33 cellular contexts compared by ENCODE assay signal in the genomic region with DNA sequence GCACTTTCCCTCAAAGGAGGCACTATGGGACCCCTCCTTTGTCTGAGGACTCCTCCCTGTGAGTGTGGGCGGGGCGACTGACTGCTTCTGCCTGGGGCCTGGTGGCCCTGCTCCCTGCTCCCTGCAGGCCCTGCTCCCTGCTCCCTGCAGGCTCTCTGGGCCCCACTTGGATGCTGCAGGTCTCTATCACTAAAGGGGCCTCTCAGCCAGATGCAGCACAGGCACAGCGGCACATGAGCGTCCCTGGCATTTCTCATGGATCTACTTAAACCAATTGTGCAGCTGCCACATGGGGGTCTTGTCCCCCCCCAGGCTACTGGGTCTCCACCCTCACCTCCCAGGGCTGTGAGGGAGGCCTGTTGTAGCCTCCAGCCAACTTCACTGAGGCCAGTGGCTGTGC. TPM values are rescaled to one million over a fixed set of nuclear protein-coding genes. Genes with fewer than 3 reads are reported as not detected.
"Had no signal": no experiment of that assay in that cellular context is flagged by ENCODE, and none has a peak within 500 bp of the region (broad histone marks: within the 10 kb centered on the region; RNA-seq: fewer than 3 reads in every experiment).

No MANE protein-coding gene starts in this region.

- H3K9me3 ChIP-seq: adrenal gland, body of pancreas, colonic mucosa, esophagus squamous epithelium had no signal

- H3K4me1 ChIP-seq: adrenal gland, colonic mucosa had no signal

- H3K36me3 Mint-ChIP-seq: activated naive CD4-positive, alpha-beta T cell treated with anti-CD3 and anti-CD28 coated beads, Interleukin-2, amount 50 U/mL, for 24 hours; activated naive CD8-positive, alpha-beta T cell treated with anti-CD3 and anti-CD28 coated beads for 36 hours had no signal

- DNase-seq: activated B cell treated with CpG ODN at 0.5 μM for 24 hours; activated CD4-positive, alpha-beta T cell treated with anti-CD3 and anti-CD28 coated beads for 48 hours; activated CD4-positive, alpha-beta T cell treated with anti-CD3 and anti-CD28 coated beads, Interleukin-2, amount 50 U/mL, for 1 hour; activated CD4-positive, alpha-beta T cell treated with anti-CD3 and anti-CD28 coated beads, Interleukin-2, amount 50 U/mL, for 48 hours; activated CD8-positive, alpha-beta memory T cell treated with anti-CD3 and anti-CD28 coated beads for 24 hours; activated CD8-positive, alpha-beta T cell treated with anti-CD3 and anti-CD28 coated beads for 36 hours; activated effector memory CD4-positive, alpha-beta T cell treated with Interleukin-2 at 50 U/mL for 16 hours; activated naive CD4-positive, alpha-beta T cell treated with anti-CD3 and anti-CD28 coated beads for 36 hours; activated naive CD8-positive, alpha-beta T cell treated with anti-CD3 and anti-CD28 coated beads for 36 hours; activated naive CD8-positive, alpha-beta T cell treated with anti-CD3 and anti-CD28 coated beads, Interleukin-2, amount 50 U/mL, for 24 hours; activated T-cell treated with anti-CD3 and anti-CD28 coated beads, Interleukin-2, amount 50 U/mL, for 4 hours; adrenal gland; amygdala; body of pancreas; caudate nucleus; colonic mucosa; effector CD8-positive, alpha-beta T cell; esophagus squamous epithelium; foreskin melanocyte; T-helper 1 cell; T-helper 17 cell; T1000; WERI-Rb-1 had no signal

- H3K9me3 Mint-ChIP-seq: activated B cell treated with CpG ODN at 0.5 μM for 24 hours; activated CD8-positive, alpha-beta T cell treated with anti-CD3 and anti-CD28 coated beads for 36 hours; activated naive CD4-positive, alpha-beta T cell treated with anti-CD3 and anti-CD28 coated beads for 36 hours; activated naive CD4-positive, alpha-beta T cell treated with anti-CD3 and anti-CD28 coated beads, Interleukin-2, amount 50 U/mL, for 24 hours; activated naive CD8-positive, alpha-beta T cell treated with anti-CD3 and anti-CD28 coated beads for 36 hours; activated T-cell treated with anti-CD3 and anti-CD28 coated beads, Interleukin-2, amount 50 U/mL, for 4 hours; T-helper 2 cell treated with Interferon-gamma antibody and Interleukin-4, amounts not matched to agents 5 μg/mL and 100 μg/mL, for 36 hours had no signal

- H3K27ac ChIP-seq: adrenal gland, body of pancreas, colonic mucosa, epithelial cell of prostate, esophagus squamous epithelium, WERI-Rb-1 had no signal

- H3K4me1 Mint-ChIP-seq: activated B cell treated with CpG ODN at 0.5 μM for 24 hours; activated naive CD8-positive, alpha-beta T cell treated with anti-CD3 and anti-CD28 coated beads for 36 hours; T-helper 17 cell had no signal

- ATAC-seq: activated CD4-positive, CD25-positive, alpha-beta regulatory T cell treated with anti-CD3 and anti-CD28 coated beads, Interleukin-2, amount 50 U/mL, for 24 hours; activated CD8-positive, alpha-beta T cell treated with anti-CD3 and anti-CD28 coated beads for 36 hours; activated naive CD8-positive, alpha-beta T cell treated with anti-CD3 and anti-CD28 coated beads, Interleukin-2, amount 50 U/mL, for 24 hours; activated T-cell treated with anti-CD3 and anti-CD28 coated beads, Interleukin-2, amount 50 U/mL, for 4 hours; activated T-helper 17 cell treated with anti-CD3 and anti-CD28 coated beads, Interleukin-2, amount 50 U/mL, for 72 hours; body of pancreas; T-helper 17 cell had no signal

- H3K27ac Mint-ChIP-seq: activated B cell treated with CpG ODN at 0.5 μM for 24 hours; activated CD8-positive, alpha-beta T cell treated with anti-CD3 and anti-CD28 coated beads for 36 hours; activated naive CD4-positive, alpha-beta T cell treated with anti-CD3 and anti-CD28 coated beads for 36 hours; activated naive CD4-positive, alpha-beta T cell treated with anti-CD3 and anti-CD28 coated beads, Interleukin-2, amount 50 U/mL, for 24 hours; activated naive CD8-positive, alpha-beta T cell treated with anti-CD3 and anti-CD28 coated beads for 36 hours; activated naive CD8-positive, alpha-beta T cell treated with anti-CD3 and anti-CD28 coated beads, Interleukin-2, amount 50 U/mL, for 24 hours; activated T-helper 17 cell treated with anti-CD3 and anti-CD28 coated beads, Interleukin-2, amount 50 U/mL, for 72 hours; T-helper 17 cell; T-helper 2 cell treated with Interferon-gamma antibody and Interleukin-4, amounts not matched to agents 5 μg/mL and 100 μg/mL, for 36 hours had no signal

- H3K36me3 ChIP-seq: colonic mucosa, esophagus squamous epithelium had no signal

- H3K27me3 ChIP-seq: adrenal gland, body of pancreas had no signal

- H3K4me3 ChIP-seq: adrenal gland, body of pancreas, colonic mucosa, esophagus squamous epithelium had no signal

- H3K4me3 Mint-ChIP-seq: activated B cell treated with CpG ODN at 0.5 μM for 24 hours; activated CD8-positive, alpha-beta T cell treated with anti-CD3 and anti-CD28 coated beads for 36 hours; activated naive CD4-positive, alpha-beta T cell treated with anti-CD3 and anti-CD28 coated beads for 36 hours; activated naive CD4-positive, alpha-beta T cell treated with anti-CD3 and anti-CD28 coated beads, Interleukin-2, amount 50 U/mL, for 24 hours; activated naive CD8-positive, alpha-beta T cell treated with anti-CD3 and anti-CD28 coated beads for 36 hours; activated naive CD8-positive, alpha-beta T cell treated with anti-CD3 and anti-CD28 coated beads, Interleukin-2, amount 50 U/mL, for 24 hours; activated T-cell treated with anti-CD3 and anti-CD28 coated beads, Interleukin-2, amount 50 U/mL, for 4 hours; activated T-helper 17 cell treated with anti-CD3 and anti-CD28 coated beads, Interleukin-2, amount 50 U/mL, for 72 hours; T-helper 17 cell; T-helper 2 cell treated with Interferon-gamma antibody and Interleukin-4, amounts not matched to agents 5 μg/mL and 100 μg/mL, for 36 hours had no signal

RNA-seq across cellular contexts. Expression of a gene that starts 18.6 kb away (rescaled TPM):
- total RNA-seq: activated B cell treated with CpG ODN at 0.5 μM for 24 hours; activated CD8-positive, alpha-beta T cell treated with anti-CD3 and anti-CD28 coated beads for 36 hours; activated naive CD4-positive, alpha-beta T cell treated with anti-CD3 and anti-CD28 coated beads for 36 hours; activated T-cell treated with anti-CD3 and anti-CD28 coated beads, Interleukin-2, amount 50 U/mL, for 4 hours; aorta; dermis microvascular lymphatic vessel endothelial cell; endothelial cell of umbilical vein; esophagus squamous epithelium; fibroblast of lung; fibroblast of villous mesenchyme; T-helper 17 cell had no signal

RNA-seq across cellular contexts. Expression of a gene that starts 56.5 kb away (rescaled TPM):
- total RNA-seq: activated CD8-positive, alpha-beta T cell treated with anti-CD3 and anti-CD28 coated beads for 36 hours; activated naive CD4-positive, alpha-beta T cell treated with anti-CD3 and anti-CD28 coated beads for 36 hours; activated naive CD8-positive, alpha-beta T cell treated with anti-CD3 and anti-CD28 coated beads for 36 hours; activated T-cell treated with anti-CD3 and anti-CD28 coated beads, Interleukin-2, amount 50 U/mL, for 4 hours; activated T-helper 17 cell treated with anti-CD3 and anti-CD28 coated beads, Interleukin-2, amount 50 U/mL, for 72 hours; adrenal gland; aorta; body of pancreas; dermis microvascular lymphatic vessel endothelial cell; endothelial cell of umbilical vein; esophagus squamous epithelium; fibroblast of lung; fibroblast of villous mesenchyme; T-helper 17 cell had no signal
